Comparison of ENCODE assay signal across 1 cellular context in the genomic region with DNA sequence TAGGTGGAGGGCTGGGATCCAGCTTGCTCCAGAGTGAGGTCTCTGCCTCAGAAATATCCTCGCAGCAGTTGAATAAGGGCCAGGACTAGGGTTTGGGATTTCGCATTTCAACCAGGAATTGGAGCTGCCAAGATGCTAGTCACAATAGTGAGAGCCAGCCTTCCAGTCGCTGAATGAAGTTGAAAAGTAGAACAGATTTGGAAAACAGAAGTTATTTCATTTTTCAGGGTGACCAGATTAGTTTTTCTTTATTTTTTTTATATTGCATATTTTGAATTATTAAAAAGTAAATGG.
TF ChIP-seq lines count a peak whose summit lies in the region.

No MANE protein-coding gene starts in this region.

TF ChIP-seq in GM23338, 12 proteins besides CTCF, POLR2A, EP300 and RAD21 (continued from another document):
- TF ChIP-seq, protein P1, sequence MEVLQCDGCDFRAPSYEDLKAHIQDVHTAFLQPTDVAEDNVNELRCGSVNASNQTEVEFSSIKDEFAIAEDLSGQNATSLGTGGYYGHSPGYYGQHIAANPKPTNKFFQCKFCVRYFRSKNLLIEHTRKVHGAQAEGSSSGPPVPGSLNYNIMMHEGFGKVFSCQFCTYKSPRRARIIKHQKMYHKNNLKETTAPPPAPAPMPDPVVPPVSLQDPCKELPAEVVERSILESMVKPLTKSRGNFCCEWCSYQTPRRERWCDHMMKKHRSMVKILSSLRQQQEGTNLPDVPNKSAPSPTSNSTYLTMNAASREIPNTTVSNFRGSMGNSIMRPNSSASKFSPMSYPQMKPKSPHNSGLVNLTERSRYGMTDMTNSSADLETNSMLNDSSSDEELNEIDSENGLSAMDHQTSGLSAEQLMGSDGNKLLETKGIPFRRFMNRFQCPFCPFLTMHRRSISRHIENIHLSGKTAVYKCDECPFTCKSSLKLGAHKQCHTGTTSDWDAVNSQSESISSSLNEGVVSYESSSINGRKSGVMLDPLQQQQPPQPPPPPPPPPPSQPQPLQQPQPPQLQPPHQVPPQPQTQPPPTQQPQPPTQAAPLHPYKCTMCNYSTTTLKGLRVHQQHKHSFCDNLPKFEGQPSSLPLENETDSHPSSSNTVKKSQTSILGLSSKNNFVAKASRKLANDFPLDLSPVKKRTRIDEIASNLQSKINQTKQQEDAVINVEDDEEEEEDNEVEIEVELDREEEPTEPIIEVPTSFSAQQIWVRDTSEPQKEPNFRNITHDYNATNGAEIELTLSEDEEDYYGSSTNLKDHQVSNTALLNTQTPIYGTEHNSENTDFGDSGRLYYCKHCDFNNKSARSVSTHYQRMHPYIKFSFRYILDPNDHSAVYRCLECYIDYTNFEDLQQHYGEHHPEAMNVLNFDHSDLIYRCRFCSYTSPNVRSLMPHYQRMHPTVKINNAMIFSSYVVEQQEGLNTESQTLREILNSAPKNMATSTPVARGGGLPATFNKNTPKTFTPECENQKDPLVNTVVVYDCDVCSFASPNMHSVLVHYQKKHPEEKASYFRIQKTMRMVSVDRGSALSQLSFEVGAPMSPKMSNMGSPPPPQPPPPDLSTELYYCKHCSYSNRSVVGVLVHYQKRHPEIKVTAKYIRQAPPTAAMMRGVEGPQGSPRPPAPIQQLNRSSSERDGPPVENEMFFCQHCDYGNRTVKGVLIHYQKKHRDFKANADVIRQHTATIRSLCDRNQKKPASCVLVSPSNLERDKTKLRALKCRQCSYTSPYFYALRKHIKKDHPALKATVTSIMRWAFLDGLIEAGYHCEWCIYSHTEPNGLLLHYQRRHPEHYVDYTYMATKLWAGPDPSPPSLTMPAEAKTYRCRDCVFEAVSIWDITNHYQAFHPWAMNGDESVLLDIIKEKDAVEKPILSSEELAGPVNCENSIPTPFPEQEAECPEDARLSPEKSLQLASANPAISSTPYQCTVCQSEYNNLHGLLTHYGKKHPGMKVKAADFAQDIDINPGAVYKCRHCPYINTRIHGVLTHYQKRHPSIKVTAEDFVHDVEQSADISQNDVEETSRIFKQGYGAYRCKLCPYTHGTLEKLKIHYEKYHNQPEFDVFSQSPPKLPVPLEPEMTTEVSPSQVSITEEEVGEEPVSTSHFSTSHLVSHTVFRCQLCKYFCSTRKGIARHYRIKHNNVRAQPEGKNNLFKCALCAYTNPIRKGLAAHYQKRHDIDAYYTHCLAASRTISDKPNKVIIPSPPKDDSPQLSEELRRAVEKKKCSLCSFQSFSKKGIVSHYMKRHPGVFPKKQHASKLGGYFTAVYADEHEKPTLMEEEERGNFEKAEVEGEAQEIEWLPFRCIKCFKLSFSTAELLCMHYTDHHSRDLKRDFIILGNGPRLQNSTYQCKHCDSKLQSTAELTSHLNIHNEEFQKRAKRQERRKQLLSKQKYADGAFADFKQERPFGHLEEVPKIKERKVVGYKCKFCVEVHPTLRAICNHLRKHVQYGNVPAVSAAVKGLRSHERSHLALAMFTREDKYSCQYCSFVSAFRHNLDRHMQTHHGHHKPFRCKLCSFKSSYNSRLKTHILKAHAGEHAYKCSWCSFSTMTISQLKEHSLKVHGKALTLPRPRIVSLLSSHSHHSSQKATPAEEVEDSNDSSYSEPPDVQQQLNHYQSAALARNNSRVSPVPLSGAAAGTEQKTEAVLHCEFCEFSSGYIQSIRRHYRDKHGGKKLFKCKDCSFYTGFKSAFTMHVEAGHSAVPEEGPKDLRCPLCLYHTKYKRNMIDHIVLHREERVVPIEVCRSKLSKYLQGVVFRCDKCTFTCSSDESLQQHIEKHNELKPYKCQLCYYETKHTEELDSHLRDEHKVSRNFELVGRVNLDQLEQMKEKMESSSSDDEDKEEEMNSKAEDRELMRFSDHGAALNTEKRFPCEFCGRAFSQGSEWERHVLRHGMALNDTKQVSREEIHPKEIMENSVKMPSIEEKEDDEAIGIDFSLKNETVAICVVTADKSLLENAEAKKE (CRISPR knock-in tag; IDR thresholded peaks at IDR 0.05), result no peak
- TF ChIP-seq, protein P2, sequence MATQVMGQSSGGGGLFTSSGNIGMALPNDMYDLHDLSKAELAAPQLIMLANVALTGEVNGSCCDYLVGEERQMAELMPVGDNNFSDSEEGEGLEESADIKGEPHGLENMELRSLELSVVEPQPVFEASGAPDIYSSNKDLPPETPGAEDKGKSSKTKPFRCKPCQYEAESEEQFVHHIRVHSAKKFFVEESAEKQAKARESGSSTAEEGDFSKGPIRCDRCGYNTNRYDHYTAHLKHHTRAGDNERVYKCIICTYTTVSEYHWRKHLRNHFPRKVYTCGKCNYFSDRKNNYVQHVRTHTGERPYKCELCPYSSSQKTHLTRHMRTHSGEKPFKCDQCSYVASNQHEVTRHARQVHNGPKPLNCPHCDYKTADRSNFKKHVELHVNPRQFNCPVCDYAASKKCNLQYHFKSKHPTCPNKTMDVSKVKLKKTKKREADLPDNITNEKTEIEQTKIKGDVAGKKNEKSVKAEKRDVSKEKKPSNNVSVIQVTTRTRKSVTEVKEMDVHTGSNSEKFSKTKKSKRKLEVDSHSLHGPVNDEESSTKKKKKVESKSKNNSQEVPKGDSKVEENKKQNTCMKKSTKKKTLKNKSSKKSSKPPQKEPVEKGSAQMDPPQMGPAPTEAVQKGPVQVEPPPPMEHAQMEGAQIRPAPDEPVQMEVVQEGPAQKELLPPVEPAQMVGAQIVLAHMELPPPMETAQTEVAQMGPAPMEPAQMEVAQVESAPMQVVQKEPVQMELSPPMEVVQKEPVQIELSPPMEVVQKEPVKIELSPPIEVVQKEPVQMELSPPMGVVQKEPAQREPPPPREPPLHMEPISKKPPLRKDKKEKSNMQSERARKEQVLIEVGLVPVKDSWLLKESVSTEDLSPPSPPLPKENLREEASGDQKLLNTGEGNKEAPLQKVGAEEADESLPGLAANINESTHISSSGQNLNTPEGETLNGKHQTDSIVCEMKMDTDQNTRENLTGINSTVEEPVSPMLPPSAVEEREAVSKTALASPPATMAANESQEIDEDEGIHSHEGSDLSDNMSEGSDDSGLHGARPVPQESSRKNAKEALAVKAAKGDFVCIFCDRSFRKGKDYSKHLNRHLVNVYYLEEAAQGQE (IDR thresholded peaks at IDR 0.05; ENCODE audit: unreplicated experiment), result no peak
- TF ChIP-seq, protein P3, sequence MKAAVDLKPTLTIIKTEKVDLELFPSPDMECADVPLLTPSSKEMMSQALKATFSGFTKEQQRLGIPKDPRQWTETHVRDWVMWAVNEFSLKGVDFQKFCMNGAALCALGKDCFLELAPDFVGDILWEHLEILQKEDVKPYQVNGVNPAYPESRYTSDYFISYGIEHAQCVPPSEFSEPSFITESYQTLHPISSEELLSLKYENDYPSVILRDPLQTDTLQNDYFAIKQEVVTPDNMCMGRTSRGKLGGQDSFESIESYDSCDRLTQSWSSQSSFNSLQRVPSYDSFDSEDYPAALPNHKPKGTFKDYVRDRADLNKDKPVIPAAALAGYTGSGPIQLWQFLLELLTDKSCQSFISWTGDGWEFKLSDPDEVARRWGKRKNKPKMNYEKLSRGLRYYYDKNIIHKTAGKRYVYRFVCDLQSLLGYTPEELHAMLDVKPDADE (IDR thresholded peaks at IDR 0.05), result no peak
- no peak for TF ChIP-seq NANOG (IDR thresholded peaks at IDR 0.05; ENCODE audit: borderline replicate concordance)
